1 cellular context compared by ENCODE assay signal in the genomic region with DNA sequence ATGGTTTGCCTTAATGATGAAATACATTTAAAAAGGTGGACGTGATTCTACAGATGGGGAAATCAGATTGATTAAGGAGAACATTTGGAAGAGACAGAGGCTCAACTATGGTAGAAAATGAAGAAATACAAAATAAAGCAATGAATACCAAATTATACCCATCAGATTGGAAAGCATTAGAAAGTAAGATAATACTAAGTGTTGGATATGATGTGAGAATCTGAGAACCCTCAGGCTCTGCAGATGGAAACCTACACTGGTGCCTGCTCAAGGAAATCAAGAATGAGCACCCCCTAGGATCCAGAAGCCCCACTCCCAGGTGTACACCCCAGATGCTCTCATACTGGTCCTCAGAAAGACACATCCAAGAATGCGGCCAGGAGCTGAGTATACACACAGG.
TF ChIP-seq lines count a peak whose summit lies in the region.

No MANE protein-coding gene starts in this region.

TF ChIP-seq in H1, 55 proteins besides CTCF, POLR2A, EP300 and RAD21 (continued from another document):
- TF ChIP-seq RBBP5 (IDR thresholded peaks at IDR 0.05; ENCODE audit: borderline replicate concordance, low read depth, low read length) (no peak), CBX8 (IDR thresholded peaks at IDR 0.05; ENCODE audit: borderline replicate concordance, low read depth, low read length) (no peak), SP2 (IDR thresholded peaks at IDR 0.05; ENCODE audit: low read length) (no peak), SIRT6 (IDR thresholded peaks at IDR 0.05; ENCODE audit: low read length) (no peak)
- TF ChIP-seq, protein P1, sequence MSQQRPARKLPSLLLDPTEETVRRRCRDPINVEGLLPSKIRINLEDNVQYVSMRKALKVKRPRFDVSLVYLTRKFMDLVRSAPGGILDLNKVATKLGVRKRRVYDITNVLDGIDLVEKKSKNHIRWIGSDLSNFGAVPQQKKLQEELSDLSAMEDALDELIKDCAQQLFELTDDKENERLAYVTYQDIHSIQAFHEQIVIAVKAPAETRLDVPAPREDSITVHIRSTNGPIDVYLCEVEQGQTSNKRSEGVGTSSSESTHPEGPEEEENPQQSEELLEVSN (IDR thresholded peaks at IDR 0.05): no peak
- TF ChIP-seq, protein P2, sequence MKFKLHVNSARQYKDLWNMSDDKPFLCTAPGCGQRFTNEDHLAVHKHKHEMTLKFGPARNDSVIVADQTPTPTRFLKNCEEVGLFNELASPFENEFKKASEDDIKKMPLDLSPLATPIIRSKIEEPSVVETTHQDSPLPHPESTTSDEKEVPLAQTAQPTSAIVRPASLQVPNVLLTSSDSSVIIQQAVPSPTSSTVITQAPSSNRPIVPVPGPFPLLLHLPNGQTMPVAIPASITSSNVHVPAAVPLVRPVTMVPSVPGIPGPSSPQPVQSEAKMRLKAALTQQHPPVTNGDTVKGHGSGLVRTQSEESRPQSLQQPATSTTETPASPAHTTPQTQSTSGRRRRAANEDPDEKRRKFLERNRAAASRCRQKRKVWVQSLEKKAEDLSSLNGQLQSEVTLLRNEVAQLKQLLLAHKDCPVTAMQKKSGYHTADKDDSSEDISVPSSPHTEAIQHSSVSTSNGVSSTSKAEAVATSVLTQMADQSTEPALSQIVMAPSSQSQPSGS (IDR thresholded peaks at IDR 0.05; ENCODE audit: low read length): no peak
